Comparison of ENCODE assay signal across 9 cellular contexts in the genomic region with DNA sequence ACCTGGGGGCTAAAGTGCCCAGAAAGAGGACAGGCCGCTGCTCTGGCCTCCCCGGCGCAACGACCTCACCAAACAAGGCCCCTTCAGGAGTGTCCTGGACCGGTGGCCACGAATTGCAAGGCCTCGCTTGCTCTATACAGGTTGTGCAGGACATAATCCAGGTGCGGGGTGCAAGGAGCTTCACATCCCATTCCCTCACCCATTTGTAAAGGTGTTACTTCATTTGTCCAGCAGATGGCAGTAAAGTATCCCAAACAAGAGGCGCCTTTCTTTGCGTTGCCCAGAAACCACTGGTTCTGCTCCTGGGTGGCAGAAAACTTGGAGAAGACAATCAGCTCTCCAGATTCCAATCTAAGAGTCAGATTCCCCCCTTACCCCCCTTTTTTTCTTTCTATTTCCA. TPM values are rescaled to one million over a fixed set of nuclear protein-coding genes. Genes with fewer than 3 reads are reported as not detected.
DNase-seq lines count a peak whose midpoint lies in the region; ATAC-seq, FAIRE-seq and TF ChIP-seq lines count a peak whose summit lies in the region.
"Had no signal": no experiment of that assay in that cellular context is flagged by ENCODE, and none has a peak within 500 bp of the region (broad histone marks: within the 10 kb centered on the region; RNA-seq: fewer than 3 reads in every experiment).

No MANE protein-coding gene starts in this region.

- POLR2A ChIA-PET in MCF 10A (lab: Yijun Ruan, JAX): interaction anchor here (0.8 to 1.7 kb wide), 5 partner anchors 155 to 694 kb away, joined by 3 to 8 read pairs (median 4); a partner anchor contains a TSS

- peaks cover 6% of the 10 kb centered on the region for H3K36me3 Mint-ChIP-seq in MCF 10A (ENCODE audit: insufficient read depth, unreplicated experiment)
- H3K36me3 Mint-ChIP-seq in stimulated activated naive B cell treated with anti-CD40 and anti-IgM and Interleukin-4, amounts not matched to agents 10 μg/mL and 1 μg/mL and 100 μg/mL, for 72 hours: no peaks in the 10 kb centered on the region

- peak; percentile 95 for FAIRE-seq in islet of Langerhans (lab: Jason Lieb, UNC)

- H3K36me3 ChIP-seq in NT2/D1 (ENCODE audit: insufficient read depth, insufficient read length, low read length): no peaks in the 10 kb centered on the region

- H3K4me3 Mint-ChIP-seq in MCF 10A (ENCODE audit: unreplicated experiment): no peak overlapping the region
- H3K4me3 Mint-ChIP-seq in stimulated activated naive B cell treated with anti-CD40 and anti-IgM and Interleukin-4, amounts not matched to agents 10 μg/mL and 1 μg/mL and 100 μg/mL, for 72 hours: no peak overlapping the region
- H3K4me3 Mint-ChIP-seq: central memory CD8-positive, alpha-beta T cell had no signal

- H3K4me3 ChIP-seq in NT2/D1 (ENCODE audit: insufficient read length, low read depth): no peak overlapping the region

- peak; percentile 26 for DNase-seq in activated CD4-positive, CD25-positive, alpha-beta regulatory T cell treated with anti-CD3 and anti-CD28 coated beads, Interleukin-2, amount 50 U/mL, for 16 hours (ENCODE audit: low read depth, low spot score)
- no peak for DNase-seq in activated CD4-positive, CD25-positive, alpha-beta regulatory T cell (lab: John Stamatoyannopoulos, UW)
- DNase-seq in HS-27A (ENCODE audit: low read depth) (peak; percentile 50), NT2/D1 (ENCODE audit: low read depth, low spot score) (peak; percentile 82), MCF 10A (ENCODE audit: unreplicated experiment) (peak; percentile 81)
- peak; percentile 35 for DNase-seq in stimulated activated naive B cell treated with anti-CD40 and anti-IgM and Interleukin-4, amounts not matched to agents 10 μg/mL and 1 μg/mL and 100 μg/mL, for 72 hours

- H3K9me3 Mint-ChIP-seq in MCF 10A (ENCODE audit: unreplicated experiment): peaks cover 8% of the 10 kb centered on the region
- H3K9me3 Mint-ChIP-seq in stimulated activated naive B cell treated with anti-CD40 and anti-IgM and Interleukin-4, amounts not matched to agents 10 μg/mL and 1 μg/mL and 100 μg/mL, for 72 hours: peaks cover 0 to 2% of the 10 kb centered on the region in 2 donors
- H3K9me3 Mint-ChIP-seq: central memory CD8-positive, alpha-beta T cell had no signal

- no peak overlapping the region for H3K27ac Mint-ChIP-seq in MCF 10A (ENCODE audit: low read depth, unreplicated experiment)
- H3K27ac Mint-ChIP-seq in stimulated activated naive B cell treated with anti-CD40 and anti-IgM and Interleukin-4, amounts not matched to agents 10 μg/mL and 1 μg/mL and 100 μg/mL, for 72 hours: no peak overlapping the region

- peaks cover 12% of the 10 kb centered on the region for H3K27me3 ChIP-seq in NT2/D1 (ENCODE audit: insufficient read depth, insufficient read length)

- peaks cover 9% of the 10 kb centered on the region for H3K9me3 ChIP-seq in NT2/D1 (ENCODE audit: insufficient read depth, low read length)

- intact Hi-C loops in MCF 10A (cut with micrococcal nuclease): loop anchor here (1.0 to 5.0 kb wide), 5 partner anchors 72 to 662 kb away; no protein-coding TSS in a partner anchor

- BruUV-seq in MCF 10A (replicated peaks; lab: Mats Ljungman, UMichigan): no TSS peak

- H3K4me1 Mint-ChIP-seq in MCF 10A (ENCODE audit: insufficient read depth, unreplicated experiment): no peaks in the 10 kb centered on the region
- H3K4me1 Mint-ChIP-seq in stimulated activated naive B cell treated with anti-CD40 and anti-IgM and Interleukin-4, amounts not matched to agents 10 μg/mL and 1 μg/mL and 100 μg/mL, for 72 hours: peaks cover 15 to 27% of the 10 kb centered on the region in 2 donors
- H3K4me1 Mint-ChIP-seq: central memory CD8-positive, alpha-beta T cell had no signal

- H3K4me1 ChIP-seq in NT2/D1 (ENCODE audit: insufficient read depth, insufficient read length): peaks cover 3% of the 10 kb centered on the region

- TF ChIP-seq CTCF in MCF 10A (IDR thresholded peaks at IDR 0.05; ENCODE audit: unreplicated experiment): peak; percentile 61

- ATAC-seq in stimulated activated naive B cell treated with anti-CD40 and anti-IgM and Interleukin-4, amounts not matched to agents 10 μg/mL and 1 μg/mL and 100 μg/mL, for 72 hours (replicated peaks): peak; percentile 55 to 64
- ATAC-seq in HG02678 (IDR thresholded peaks at IDR 0.05; ENCODE audit: unreplicated experiment): no peak

- H3K27me3 Mint-ChIP-seq in MCF 10A (ENCODE audit: insufficient read depth, unreplicated experiment): peaks cover 32% of the 10 kb centered on the region
- H3K27me3 Mint-ChIP-seq in stimulated activated naive B cell treated with anti-CD40 and anti-IgM and Interleukin-4, amounts not matched to agents 10 μg/mL and 1 μg/mL and 100 μg/mL, for 72 hours: peaks cover 33 to 52% of the 10 kb centered on the region in 2 donors

- no peak overlapping the region for H3K9ac ChIP-seq in NT2/D1 (ENCODE audit: insufficient read length, low read depth)

- CTCF ChIA-PET in MCF 10A (lab: Yijun Ruan, JAX): interaction anchor here (0.6 to 22.3 kb wide), 58 partner anchors 8 to 1046 kb away, joined by 3 to 1181 read pairs (median 5); a partner anchor contains a TSS

RNA-seq across cellular contexts. Expression of a gene that starts 35.9 kb away (rescaled TPM):
- total RNA-seq in MCF 10A (2022): 4.0 and 4.9 TPM in 2 replicates

Comparison
In these comparisons a context has a peak if more than half of its experiments do, and no peak if none do; other contexts are left out.
1. DNase-seq: peak in activated CD4-positive, CD25-positive, alpha-beta regulatory T cell treated with anti-CD3 and anti-CD28 coated beads, Interleukin-2, amount 50 U/mL, for 16 hours (single experiment), HS-27A (single experiment), NT2/D1 (single experiment), MCF 10A (single experiment) and stimulated activated naive B cell treated with anti-CD40 and anti-IgM and Interleukin-4, amounts not matched to agents 10 μg/mL and 1 μg/mL and 100 μg/mL, for 72 hours (single experiment); none in activated CD4-positive, CD25-positive, alpha-beta regulatory T cell (0 of 4).